In genomic region chr4:171981185-171981584, GRCh38 we compare ENCODE assay signal across 28 cellular contexts.
"Had no signal": no experiment of that assay in that cellular context is flagged by ENCODE, and none has a peak within 500 bp of the region (broad histone marks: within the 10 kb centered on the region; RNA-seq: fewer than 3 reads in every experiment).

No MANE protein-coding gene starts in this region.

- DNase-seq: activated CD4-positive, alpha-beta memory T cell treated with anti-CD3 and anti-CD28 coated beads for 36 hours; activated CD4-positive, alpha-beta T cell treated with anti-CD3 and anti-CD28 coated beads for 36 hours; activated CD4-positive, alpha-beta T cell treated with anti-CD3 and anti-CD28 coated beads, Interleukin-2, amount 50 U/mL, for 1 hour; activated CD8-positive, alpha-beta memory T cell treated with anti-CD3 and anti-CD28 coated beads, Interleukin-2, amount 50 U/mL, for 4 hours; activated gamma-delta T cell treated with Interleukin-2 at 50 U/mL for 16 hours; activated naive CD4-positive, alpha-beta T cell treated with anti-CD3 and anti-CD28 coated beads, Interleukin-2, amount 10 ng/mL, durations not matched to agents 7 days and 5 days; activated naive CD8-positive, alpha-beta T cell treated with anti-CD3 and anti-CD28 coated beads, Interleukin-2, amount 50 U/mL, for 24 hours; activated T-cell treated with anti-CD3 and anti-CD28 coated beads for 4 hours; activated T-cell treated with anti-CD3 and anti-CD28 coated beads, Interleukin-2, amount 50 U/mL, for 4 hours; amniotic stem cell; aorta; Karpas-422; KBM-7; NCI-H1105 treated with DMSO at 0.1 percent for 48 hours; NCI-H1436; NCI-H1694; NCI-H1930; NCI-H2081 treated with DMSO at 0.1 percent for 48 hours; NCI-H510A; NCI-H526 treated with DMSO at 0.1 percent for 48 hours; NCI-H774; PC-3; Peyer's patch; RPMI8226; SHP77 treated with DMSO at 0.1 percent for 48 hours; SK-N-SH had no signal

- H3K9ac ChIP-seq: SK-N-SH had no signal

- H3K4me2 ChIP-seq: SK-N-SH had no signal

- H3K4me1 ChIP-seq: Peyer's patch had no signal

- H3K27ac ChIP-seq: cardiac muscle cell, Peyer's patch, SJSA1 had no signal

- H3K27me3 ChIP-seq: cardiac muscle cell, Peyer's patch, SJSA1 had no signal

- ATAC-seq: activated CD4-positive, alpha-beta T cell treated with anti-CD3 and anti-CD28 coated beads for 36 hours; activated naive CD8-positive, alpha-beta T cell treated with anti-CD3 and anti-CD28 coated beads, Interleukin-2, amount 50 U/mL, for 24 hours; activated T-cell treated with anti-CD3 and anti-CD28 coated beads, Interleukin-2, amount 50 U/mL, for 4 hours; PC-3 had no signal

- H3K4me3 ChIP-seq: cardiac muscle cell, Peyer's patch, SJSA1 had no signal

- H3K36me3 ChIP-seq: cardiac muscle cell, Peyer's patch, SJSA1 had no signal
